ENCODE assay signal across 13 cellular contexts in the genomic region with DNA sequence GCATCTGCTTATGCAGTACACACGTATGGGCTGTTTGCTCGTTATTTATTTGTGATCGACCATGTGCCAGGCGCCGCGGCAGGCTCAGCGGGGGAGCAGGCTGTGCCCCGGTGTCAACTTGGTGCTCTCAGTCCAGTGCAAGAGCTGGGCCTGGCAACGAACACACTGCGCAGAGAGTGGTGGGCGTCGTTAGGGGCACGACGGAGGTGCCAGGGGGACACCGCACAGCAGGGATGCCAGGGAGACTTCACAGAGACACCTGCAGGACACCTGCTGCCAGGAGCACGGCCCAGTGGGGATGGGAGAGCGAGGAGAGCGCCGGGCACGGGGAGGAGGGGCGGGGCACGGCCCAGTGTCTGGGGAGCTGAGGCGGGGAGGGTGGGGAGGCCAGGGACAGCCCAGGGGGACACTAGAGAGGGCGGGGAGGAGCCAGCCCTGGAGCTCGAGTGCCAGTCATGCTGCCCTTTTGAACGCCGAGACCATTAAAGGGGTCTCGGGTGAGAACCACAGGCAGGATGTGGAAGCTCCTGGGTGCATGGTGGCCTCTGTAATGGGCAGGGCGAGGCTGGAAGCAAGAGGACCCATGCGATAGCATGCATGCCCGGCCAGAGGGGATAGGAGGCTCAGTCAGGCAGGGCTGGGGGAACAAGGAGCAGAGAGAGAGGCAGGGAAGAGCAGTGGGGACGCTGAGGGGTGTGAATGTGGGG. TPM values are rescaled to one million over a fixed set of nuclear protein-coding genes. Genes with fewer than 3 reads are reported as not detected.
"Had no signal": no experiment of that assay in that cellular context is flagged by ENCODE, and none has a peak within 500 bp of the region (broad histone marks: within the 10 kb centered on the region; RNA-seq: fewer than 3 reads in every experiment).

No MANE protein-coding gene starts in this region.

- ATAC-seq: foreskin keratinocyte had no signal

- H3K27me3 ChIP-seq: thyroid gland had no signal

- H3K9me3 ChIP-seq: thyroid gland had no signal

- H3K27ac ChIP-seq: cardiac muscle cell, esophagus muscularis mucosa, foreskin keratinocyte, parathyroid adenoma, thyroid gland had no signal

- FAIRE-seq: small intestine, urothelium cell line had no signal

- H3K9me3 Mint-ChIP-seq: activated T-cell treated with anti-CD3 and anti-CD28 coated beads, Interleukin-2, amount 50 U/mL, for 4 hours; neural crest cell had no signal

- H3K4me3 ChIP-seq: cardiac muscle cell, thyroid gland had no signal

- H3K4me1 ChIP-seq: foreskin keratinocyte, parathyroid adenoma had no signal

- DNase-seq: activated CD4-positive, CD25-positive, alpha-beta regulatory T cell; activated gamma-delta T cell treated with Interleukin-2 at 50 U/mL for 16 hours; activated T-cell treated with anti-CD3 and anti-CD28 coated beads, Interleukin-2, amount 50 U/mL, for 4 hours; foreskin keratinocyte; small intestine had no signal

- H3K36me3 ChIP-seq: cardiac muscle cell, esophagus muscularis mucosa, thyroid gland had no signal

RNA-seq across cellular contexts. Expression of a gene that starts 0.7 kb away (rescaled TPM):
- total RNA-seq: activated T-cell treated with anti-CD3 and anti-CD28 coated beads, Interleukin-2, amount 50 U/mL, for 4 hours; cardiac muscle cell; esophagus muscularis mucosa; foreskin keratinocyte; left ventricle myocardium superior; T-helper 2 cell treated with Interferon-gamma antibody and Interleukin-4, amounts not matched to agents 100 ng/mL and 5 ng/mL, for 36 hours had no signal
- polyA plus RNA-seq: cardiac muscle cell, foreskin keratinocyte had no signal

RNA-seq across cellular contexts. Expression of a gene that starts 7.5 kb away (rescaled TPM):
- total RNA-seq: activated T-cell treated with anti-CD3 and anti-CD28 coated beads, Interleukin-2, amount 50 U/mL, for 4 hours; cardiac muscle cell; foreskin keratinocyte; left ventricle myocardium superior; neural crest cell; T-helper 2 cell treated with Interferon-gamma antibody and Interleukin-4, amounts not matched to agents 100 ng/mL and 5 ng/mL, for 36 hours had no signal
- polyA plus RNA-seq: cardiac muscle cell, foreskin keratinocyte had no signal
